In genomic region chr1:154770897-154771594, GRCh38 we compare ENCODE assay signal across 24 cellular contexts.
DNase-seq lines count a peak whose midpoint lies in the region; ATAC-seq and TF ChIP-seq lines count a peak whose summit lies in the region.
"Had no signal": no experiment of that assay in that cellular context is flagged by ENCODE, and none has a peak within 500 bp of the region (broad histone marks: within the 10 kb centered on the region; RNA-seq: fewer than 3 reads in every experiment).

No MANE protein-coding gene starts in this region.

- TF ChIP-seq CTCF in HEK293 (tag by site-specific recombination; IDR thresholded peaks at IDR 0.05) (no peak), PC-3 (conservative IDR thresholded peaks at IDR 0.05; ENCODE audit: low read depth, low read length) (no peak), chondrocyte (IDR thresholded peaks at IDR 0.05) (no peak), spleen (IDR thresholded peaks at IDR 0.05 in 8 of 11, conservative IDR thresholded peaks at IDR 0.05 in 3 of 11) (no peak)

- H3K79me2 ChIP-seq in PC-3 (ENCODE audit: low read length) = no peaks in the 10 kb centered on the region

- intact Hi-C loops in PC-3 (cut with micrococcal nuclease) (no loop called here), spleen (cut with DNase I; ENCODE audit: low total_unique reads) (no loop called here)

- H3K27ac ChIP-seq in HEK293 (ENCODE audit: extremely low read depth, low read depth, low read length) (no peak overlapping the region), PC-3 (ENCODE audit: low read length) (no peak overlapping the region), spleen (no peak overlapping the region)
- H3K27ac ChIP-seq: C4-2B, HL-60, PC-9, SK-N-MC had no signal

- H3K36me3 Mint-ChIP-seq in chondrocyte (ENCODE audit: low read depth) = peaks cover 2% of the 10 kb centered on the region
- H3K36me3 Mint-ChIP-seq: CD8-positive, alpha-beta T cell had no signal

- POLR2A ChIA-PET in HEK293 (lab: Yijun Ruan, JAX) (no interaction called here), PC-3 (lab: Charles Lee; ENCODE audit: unreplicated experiment) (no interaction called here)

- BruUV-seq in PC-3 (replicated peaks; lab: Mats Ljungman, UMichigan) = no TSS peak

- peaks cover 18% of the 10 kb centered on the region for H3K4me1 Mint-ChIP-seq in chondrocyte (ENCODE audit: low read depth)

- H3K9ac ChIP-seq in PC-3 (ENCODE audit: low read length) = no peak overlapping the region

- no peak overlapping the region for H2AFZ ChIP-seq in PC-3 (ENCODE audit: low read length)
- H2AFZ ChIP-seq: PC-9 had no signal

- H3K27ac Mint-ChIP-seq in chondrocyte (ENCODE audit: unreplicated experiment) = no peak overlapping the region
- H3K27ac Mint-ChIP-seq: B cell; CD8-positive, alpha-beta T cell had no signal

- TF ChIP-seq POLR2A in spleen (IDR thresholded peaks at IDR 0.05) = no peak

- H3K9me3 ChIP-seq in HEK293 (ENCODE audit: control insufficient read depth, insufficient read depth, low read depth, low read length) (no peaks in the 10 kb centered on the region), PC-3 (ENCODE audit: low read length) (no peaks in the 10 kb centered on the region), spleen (no peaks in the 10 kb centered on the region)
- H3K9me3 ChIP-seq: Caco-2 had no signal

- no peaks in the 10 kb centered on the region for H3F3A ChIP-seq in PC-3 (ENCODE audit: low read length, unreplicated experiment)

- H3K27me3 ChIP-seq in PC-3 (ENCODE audit: low read length) = peaks cover 20% of the 10 kb centered on the region; the same call in 1 of the 2 replicates
- no peaks in the 10 kb centered on the region for H3K27me3 ChIP-seq in spleen (replicated peaks in 1 of 7)

- no peak for ATAC-seq in PC-3
- ATAC-seq in GM21447 (IDR thresholded peaks at IDR 0.05; ENCODE audit: unreplicated experiment) = no peak
- no peak for ATAC-seq in GM19035 (IDR thresholded peaks at IDR 0.05; ENCODE audit: unreplicated experiment)
- ATAC-seq: CD8-positive, alpha-beta T cell had no signal

- H3K36me3 ChIP-seq in HEK293 (ENCODE audit: control insufficient read depth in 2 of 2, insufficient read depth in 1 of 2, low read length in 2 of 2) = no peaks in the 10 kb centered on the region
- no peaks in the 10 kb centered on the region for H3K36me3 ChIP-seq in PC-3 (ENCODE audit: low read depth, low read length)
- H3K36me3 ChIP-seq in spleen = no peaks in the 10 kb centered on the region

- 90 to 99% (median 92%) methylated on average over 4 of the region's 4 CpGs for WGBS in spleen, 5 donors

- peak; percentile 33 for DNase-seq in PC-3
- DNase-seq in chondrocyte (ENCODE audit: low spot score) = peak; percentile 11
- DNase-seq in spleen = peak; percentile 5
- DNase-seq in islet precursor cell = no peak
- DNase-seq: Caco-2; CD8-positive, alpha-beta T cell; HCEC 1CT; Karpas-422; NCI-H1105; NCI-H1436 treated with DMSO at 0.1 percent for 48 hours; NCI-H187 treated with DMSO at 0.1 percent for 48 hours; NCI-H446; NCI-H524 treated with DMSO at 0.1 percent for 48 hours; NCI-H774; PC-9; SHP77; SW 1271 had no signal

- no peaks in the 10 kb centered on the region for H3K9me2 ChIP-seq in PC-3 (replicated peaks; ENCODE audit: low read length)

- H3K4me3 ChIP-seq in HEK293 (ENCODE audit: low read depth, low read length) (no peak overlapping the region), PC-3 (ENCODE audit: low read length) (no peak overlapping the region), spleen (no peak overlapping the region)
- H3K4me3 ChIP-seq: PC-9, SK-N-MC had no signal

- CTCF ChIA-PET in HEK293 (lab: Yijun Ruan, JAX) = interaction anchor here (0.6 to 1.2 kb wide), 2 partner anchors 84 to 307 kb away, joined by 3 to 4 read pairs; no protein-coding TSS in a partner anchor
- CTCF ChIA-PET in PC-3 (lab: Charles Lee) = no interaction called here

- H3K4me3 Mint-ChIP-seq in chondrocyte (ENCODE audit: unreplicated experiment) = no peak overlapping the region
- H3K4me3 Mint-ChIP-seq: B cell; CD8-positive, alpha-beta T cell had no signal

- no peaks in the 10 kb centered on the region for H4K20me1 ChIP-seq in PC-3 (ENCODE audit: low read length)

- H3K27me3 Mint-ChIP-seq in chondrocyte (ENCODE audit: low read depth) = peaks cover 22% of the 10 kb centered on the region

- H3K4me2 ChIP-seq in PC-3 (ENCODE audit: low read length) = no peak overlapping the region
- H3K4me2 ChIP-seq: PC-9 had no signal

- no peaks in the 10 kb centered on the region for H3K9me3 Mint-ChIP-seq in chondrocyte (ENCODE audit: low read depth)
- H3K9me3 Mint-ChIP-seq: CD8-positive, alpha-beta T cell had no signal

- H3K4me1 ChIP-seq in HEK293 (ENCODE audit: control insufficient read depth, insufficient read depth, low read length) = peaks cover 5% of the 10 kb centered on the region
- no peaks in the 10 kb centered on the region for H3K4me1 ChIP-seq in PC-3 (ENCODE audit: insufficient read depth, low read length)
- H3K4me1 ChIP-seq in spleen = no peaks in the 10 kb centered on the region
- H3K4me1 ChIP-seq: Caco-2 had no signal

TF ChIP-seq in HEK293, 187 proteins besides CTCF, POLR2A, EP300 and RAD21 (continues in another document):
- TF ChIP-seq ZNF404 (tag by site-specific recombination; IDR thresholded peaks at IDR 0.05) (0 out of 2 replicates have a peak, but pooled peaks have one; percentile 41), SP7 (tag by site-specific recombination; IDR thresholded peaks at IDR 0.05) (no peak), ZNF654 (tag by site-specific recombination; IDR thresholded peaks at IDR 0.05; ENCODE audit: low read depth) (peak; percentile 27; the same call in 1 of the 2 replicates), ZNF221 (tag by site-specific recombination; IDR thresholded peaks at IDR 0.05; ENCODE audit: borderline replicate concordance) (no peak), HOXC10 (CRISPR knock-in tag; IDR thresholded peaks at IDR 0.05) (no peak), ZNF19 (tag by site-specific recombination; IDR thresholded peaks at IDR 0.05; ENCODE audit: low read depth) (0 out of 2 replicates have a peak, but pooled peaks have one; percentile 66), ZNF394 (tag by site-specific recombination; IDR thresholded peaks at IDR 0.05; ENCODE audit: borderline replicate concordance) (peak; percentile 97), ZNF596 (tag by site-specific recombination; IDR thresholded peaks at IDR 0.05) (no peak), ZNF169 (tag by site-specific recombination; IDR thresholded peaks at IDR 0.05) (no peak), RBAK (tag by site-specific recombination; IDR thresholded peaks at IDR 0.05) (no peak), ZNF521 (tag by site-specific recombination; IDR thresholded peaks at IDR 0.05) (no peak), ZBTB8A (tag by site-specific recombination; IDR thresholded peaks at IDR 0.05) (peak; percentile 79), ZNF664 (tag by site-specific recombination; IDR thresholded peaks at IDR 0.05) (peak; percentile 64), ZBTB26 (tag by site-specific recombination; optimal IDR thresholded peaks at IDR 0.05) (no peak), PRDM10 (tag by site-specific recombination; IDR thresholded peaks at IDR 0.05) (no peak), BCL6B (tag by site-specific recombination; IDR thresholded peaks at IDR 0.05) (no peak)
